Comparison of ENCODE assay signal across 26 cellular contexts in genomic region chr6:161954077-161954476, GRCh38.
A peak's percentile ranks its signal among the peaks of the same experiment; 100 is the strongest.
DNase-seq lines count a peak whose midpoint lies in the region; ATAC-seq, FAIRE-seq and TF ChIP-seq lines count a peak whose summit lies in the region.
"Had no signal": no experiment of that assay in that cellular context is flagged by ENCODE, and none has a peak within 500 bp of the region (broad histone marks: within the 10 kb centered on the region; RNA-seq: fewer than 3 reads in every experiment).

No MANE protein-coding gene starts in this region.

- H3K9ac ChIP-seq in astrocyte (ENCODE audit: low read length) = no peak overlapping the region
- no peak overlapping the region for H3K9ac ChIP-seq in skeletal muscle tissue (ENCODE audit: low read depth in 1 of 3, low read length in 3 of 3)
- H3K9ac ChIP-seq: BLaER1 treated with 17β-estradiol and CSF1 and Interleukin-3, amounts not matched to agents 10 nM and 100 nM had no signal

- no peak overlapping the region for H2AFZ ChIP-seq in astrocyte (ENCODE audit: low read depth, low read length)
- H2AFZ ChIP-seq: GM23338 had no signal

- peaks cover 2% of the 10 kb centered on the region for H3K27me3 Mint-ChIP-seq in astrocyte (ENCODE audit: low read depth, unreplicated experiment)
- H3K27me3 Mint-ChIP-seq: B cell; CD4-positive, alpha-beta T cell; CD8-positive, alpha-beta memory T cell had no signal

- no peaks in the 10 kb centered on the region for H3K79me2 ChIP-seq in astrocyte (ENCODE audit: insufficient read depth, low read length)

- no peak for TF ChIP-seq CTCF in left ventricle myocardium inferior (IDR thresholded peaks at IDR 0.05; ENCODE audit: borderline replicate concordance)
- no peak for TF ChIP-seq CTCF in astrocyte (IDR thresholded peaks at IDR 0.05; ENCODE audit: insufficient read depth, low read depth, low read length)

- H3K9me3 ChIP-seq in left ventricle myocardium inferior (replicated peaks) (no peaks in the 10 kb centered on the region), astrocyte (ENCODE audit: insufficient read depth, low read depth, low read length) (peaks cover 2% of the 10 kb centered on the region), skeletal muscle tissue (ENCODE audit: control insufficient read depth in 3 of 3, low read length in 3 of 3) (no peaks in the 10 kb centered on the region)
- H3K9me3 ChIP-seq: A549; BLaER1 treated with 17β-estradiol and CSF1 and Interleukin-3, amounts not matched to agents 10 nM and 100 nM had no signal

- H3K4me1 Mint-ChIP-seq in astrocyte (ENCODE audit: low read depth, unreplicated experiment) = peaks cover 14% of the 10 kb centered on the region
- H3K4me1 Mint-ChIP-seq: B cell; CD14-positive monocyte; CD8-positive, alpha-beta memory T cell had no signal

- intact Hi-C loops in left ventricle myocardium inferior (cut with micrococcal nuclease) (no loop called here), Right ventricle myocardium inferior (cut with DNase I) (no loop called here)

- no peak overlapping the region for H3K27ac Mint-ChIP-seq in astrocyte (ENCODE audit: unreplicated experiment)
- H3K27ac Mint-ChIP-seq: B cell; CD14-positive monocyte; CD4-positive, alpha-beta T cell; CD8-positive, alpha-beta memory T cell; GM23338; H9 had no signal

- no peak overlapping the region for H3K4me3 ChIP-seq in left ventricle myocardium inferior
- no peak overlapping the region for H3K4me3 ChIP-seq in astrocyte (ENCODE audit: insufficient read depth, low read depth, low read length)
- no peak overlapping the region for H3K4me3 ChIP-seq in skeletal muscle tissue (ENCODE audit: low read length in 3 of 3)
- H3K4me3 ChIP-seq: A549; BLaER1 treated with 17β-estradiol and CSF1 and Interleukin-3, amounts not matched to agents 10 nM and 100 nM; GM23338 had no signal

- no peak for FAIRE-seq in astrocyte (lab: Jason Lieb, UNC)
- FAIRE-seq: A549, GM12891, GM18507 had no signal

- H4K20me1 ChIP-seq in astrocyte (ENCODE audit: insufficient read depth, low read length) = no peaks in the 10 kb centered on the region
- H4K20me1 ChIP-seq: BLaER1 treated with 17β-estradiol and CSF1 and Interleukin-3, amounts not matched to agents 10 nM and 100 nM had no signal

- no peak overlapping the region for H3K4me3 Mint-ChIP-seq in astrocyte (ENCODE audit: unreplicated experiment)
- H3K4me3 Mint-ChIP-seq: B cell; CD14-positive monocyte; CD4-positive, alpha-beta T cell; CD8-positive, alpha-beta memory T cell; GM23338; H9 had no signal

- H3K4me1 ChIP-seq in left ventricle myocardium inferior (peaks cover 23% of the 10 kb centered on the region), astrocyte (ENCODE audit: insufficient read depth, low read length) (no peaks in the 10 kb centered on the region), skeletal muscle tissue (ENCODE audit: control insufficient read depth in 3 of 3, insufficient read depth in 3 of 3, low read length in 3 of 3) (peaks cover 0 to 2% (median 0%) of the 10 kb centered on the region in 3 donors)
- H3K4me1 ChIP-seq: A549; BLaER1 treated with 17β-estradiol and CSF1 and Interleukin-3, amounts not matched to agents 10 nM and 100 nM had no signal

- peaks cover 5% of the 10 kb centered on the region for H3K9me3 Mint-ChIP-seq in astrocyte (ENCODE audit: unreplicated experiment)

- H3K4me2 ChIP-seq in astrocyte (ENCODE audit: low read length) = no peak overlapping the region
- H3K4me2 ChIP-seq: A549; BLaER1 treated with 17β-estradiol and CSF1 and Interleukin-3, amounts not matched to agents 10 nM and 100 nM; GM23338 had no signal

- H3K27ac ChIP-seq in left ventricle myocardium inferior (replicated peaks) (peak overlapping the region; percentile 36), astrocyte (ENCODE audit: low read depth, low read length) (no peak overlapping the region), skeletal muscle tissue (ENCODE audit: low read depth, low read length) (peak overlapping the region; percentile 4)
- H3K27ac ChIP-seq: A549; BLaER1 treated with 17β-estradiol and CSF1 and Interleukin-3, amounts not matched to agents 10 nM and 100 nM had no signal

- H3K36me3 ChIP-seq in left ventricle myocardium inferior (no peaks in the 10 kb centered on the region), astrocyte (ENCODE audit: insufficient read depth, low read length) (no peaks in the 10 kb centered on the region), skeletal muscle tissue (ENCODE audit: control insufficient read depth in 3 of 3, insufficient read depth in 3 of 3, low read length in 3 of 3) (no peaks in the 10 kb centered on the region)
- H3K36me3 ChIP-seq: BLaER1 treated with 17β-estradiol and CSF1 and Interleukin-3, amounts not matched to agents 10 nM and 100 nM had no signal

- DNase-seq in left ventricle myocardium inferior = no peak
- no peak for DNase-seq in Right ventricle myocardium inferior (ENCODE audit: missing footprints)
- peak; percentile 47 for DNase-seq in astrocyte (ENCODE audit: low read depth)
- DNase-seq in iris pigment epithelial cell (ENCODE audit: low read depth) = peak; percentile 5
- DNase-seq in SHP77 treated with DMSO at 0.1 percent for 48 hours (lab: John Stamatoyannopoulos, UW) = no peak
- no peak for DNase-seq in AG20443 (ENCODE audit: low spot score)
- no peak for DNase-seq in COLO829 (ENCODE audit: low spot score)
- DNase-seq: 8988T; ACHN; Calu3; CD4-positive, alpha-beta T cell; CD8-positive, alpha-beta memory T cell; COR-L47; DMS53; DMS79 treated with DMSO at 0.1 percent for 48 hours; GF-D8; H9 had no signal

- H3K27me3 ChIP-seq in left ventricle myocardium inferior (ENCODE audit: low read depth) = no peaks in the 10 kb centered on the region
- no peaks in the 10 kb centered on the region for H3K27me3 ChIP-seq in astrocyte (ENCODE audit: insufficient read depth, low read length)
- no peaks in the 10 kb centered on the region for H3K27me3 ChIP-seq in skeletal muscle tissue (ENCODE audit: control insufficient read depth in 3 of 3, insufficient read depth in 3 of 3, low read length in 3 of 3)
- H3K27me3 ChIP-seq: BLaER1 treated with 17β-estradiol and CSF1 and Interleukin-3, amounts not matched to agents 10 nM and 100 nM had no signal

- peaks cover 4% of the 10 kb centered on the region for H3K36me3 Mint-ChIP-seq in astrocyte (ENCODE audit: low read depth, unreplicated experiment)
- H3K36me3 Mint-ChIP-seq: CD14-positive monocyte had no signal

- no peak for ATAC-seq in Right ventricle myocardium inferior
- ATAC-seq: A549, GM23338, HCT116 had no signal

Comparison
In these comparisons a context has a peak if more than half of its experiments do, and no peak if none do; other contexts are left out.
1. DNase-seq: peak in astrocyte (single experiment) and iris pigment epithelial cell (single experiment); none in left ventricle myocardium inferior (single experiment), Right ventricle myocardium inferior (single experiment), SHP77 treated with DMSO at 0.1 percent for 48 hours (single experiment), AG20443 (single experiment) and COLO829 (single experiment).